ENCODE assay signal across 1 cellular context in genomic region chrX:45750639-45751038, GRCh38.
TF ChIP-seq lines count a peak whose summit lies in the region.

No MANE protein-coding gene starts in this region.

TF ChIP-seq in SK-N-SH, 30 proteins besides CTCF, POLR2A, EP300 and RAD21 (continued from another document):
- TF ChIP-seq, protein P1, sequence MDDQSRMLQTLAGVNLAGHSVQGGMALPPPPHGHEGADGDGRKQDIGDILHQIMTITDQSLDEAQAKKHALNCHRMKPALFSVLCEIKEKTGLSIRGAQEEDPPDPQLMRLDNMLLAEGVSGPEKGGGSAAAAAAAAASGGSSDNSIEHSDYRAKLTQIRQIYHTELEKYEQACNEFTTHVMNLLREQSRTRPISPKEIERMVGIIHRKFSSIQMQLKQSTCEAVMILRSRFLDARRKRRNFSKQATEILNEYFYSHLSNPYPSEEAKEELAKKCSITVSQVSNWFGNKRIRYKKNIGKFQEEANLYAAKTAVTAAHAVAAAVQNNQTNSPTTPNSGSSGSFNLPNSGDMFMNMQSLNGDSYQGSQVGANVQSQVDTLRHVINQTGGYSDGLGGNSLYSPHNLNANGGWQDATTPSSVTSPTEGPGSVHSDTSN (IDR thresholded peaks at IDR 0.05), result 0 out of 2 replicates have a peak, but pooled peaks have one; percentile 5
- TF ChIP-seq ELF1 (IDR thresholded peaks at IDR 0.05) (no peak), MEF2A (IDR thresholded peaks at IDR 0.05; ENCODE audit: borderline replicate concordance, low read depth) (0 out of 2 replicates have a peak, but pooled peaks have one; percentile 21), USF1 (IDR thresholded peaks at IDR 0.05; ENCODE audit: borderline replicate concordance, low read depth) (peak; percentile 48; the same call in 1 of the 2 replicates), NFIC (IDR thresholded peaks at IDR 0.05; ENCODE audit: borderline replicate concordance) (peak; percentile 45; the same call in 1 of the 2 replicates), REST (IDR thresholded peaks at IDR 0.05; ENCODE audit: low read depth, low read length) (no peak), IRF3 (IDR thresholded peaks at IDR 0.05; ENCODE audit: low read depth, low read length) (no peak), POLR2AphosphoS5 (IDR thresholded peaks at IDR 0.05; ENCODE audit: low read depth, low read length) (peak; percentile 52)
- TF ChIP-seq, protein P2, sequence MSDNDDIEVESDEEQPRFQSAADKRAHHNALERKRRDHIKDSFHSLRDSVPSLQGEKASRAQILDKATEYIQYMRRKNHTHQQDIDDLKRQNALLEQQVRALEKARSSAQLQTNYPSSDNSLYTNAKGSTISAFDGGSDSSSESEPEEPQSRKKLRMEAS (IDR thresholded peaks at IDR 0.05; ENCODE audit: low read depth), result peak; percentile 61; the same call in 1 of the 2 replicates
TF ChIP-seq in SK-N-SH: peak in this region for 6.
